In genomic region chr7:119984247-119984646, GRCh38 we compare ENCODE assay signal across 23 cellular contexts.
"Had no signal": no experiment of that assay in that cellular context is flagged by ENCODE, and none has a peak within 500 bp of the region (broad histone marks: within the 10 kb centered on the region; RNA-seq: fewer than 3 reads in every experiment).

No MANE protein-coding gene starts in this region.

- H3K79me2 ChIP-seq: parathyroid adenoma had no signal

- DNase-seq: natural killer cell; occipital lobe; ovary; psoas muscle; right cardiac atrium; right lobe of liver; sigmoid colon; small intestine; stimulated activated CD4-positive, alpha-beta T cell treated with anti-CD3 and anti-CD28 coated beads, Interleukin-15, amount 100 ng/mL, for 24 hours; stimulated activated CD4-positive, alpha-beta T cell treated with anti-CD3 and anti-CD28 coated beads, Interleukin-2, amount 100 ng/mL, for 24 hours; stimulated activated CD4-positive, alpha-beta T cell treated with anti-CD3 and anti-CD28 coated beads, Interleukin-2, amount 100 ng/mL, for 48 hours; stimulated activated CD4-positive, alpha-beta T cell treated with anti-CD3 and anti-CD28 coated beads, Interleukin-4, amount 100 ng/mL, for 24 hours; stimulated activated naive B cell treated with anti-CD40 and anti-IgM and Interleukin-4, amounts not matched to agents 10 μg/mL and 1 μg/mL and 100 μg/mL, for 72 hours; stimulated activated naive CD4-positive, alpha-beta T cell treated with Interleukin-2 at 50 U/mL for 16 hours; stomach; testis; tibial artery; transverse colon; upper lobe of right lung; uterus had no signal

- FAIRE-seq: small intestine had no signal

- H2AFZ ChIP-seq: neural progenitor cell, parathyroid adenoma had no signal

- H3K9me3 ChIP-seq: ovary, psoas muscle, right lobe of liver, sigmoid colon, stomach, suprapubic skin, testis, tibial artery, transverse colon, upper lobe of right lung, uterus had no signal

- H3K9ac ChIP-seq: neural progenitor cell, parathyroid adenoma had no signal

- H3K4me2 ChIP-seq: neural progenitor cell had no signal

- H3K27ac ChIP-seq: neural progenitor cell, ovary, parathyroid adenoma, psoas muscle, right lobe of liver, sigmoid colon, stomach, suprapubic skin, testis, tibial artery, transverse colon, upper lobe of right lung, uterus had no signal

- H3K4me3 ChIP-seq: neural progenitor cell, ovary, psoas muscle, right lobe of liver, sigmoid colon, stomach, suprapubic skin, testis, tibial artery, transverse colon, upper lobe of right lung, uterus had no signal

- H3K27me3 ChIP-seq: neural progenitor cell, ovary, right lobe of liver, sigmoid colon, stomach, suprapubic skin, testis, tibial artery, transverse colon, upper lobe of right lung, uterus had no signal

- H3K4me1 ChIP-seq: parathyroid adenoma, psoas muscle, right lobe of liver, sigmoid colon, stomach, suprapubic skin, testis, tibial artery, transverse colon, upper lobe of right lung, uterus had no signal

- H3K36me3 ChIP-seq: neural progenitor cell, ovary, right lobe of liver, sigmoid colon, stomach, suprapubic skin, tibial artery, transverse colon, upper lobe of right lung, uterus had no signal

- ATAC-seq: natural killer cell, psoas muscle, right cardiac atrium had no signal
